Comparison of ENCODE assay signal across 8 cellular contexts in the genomic region with DNA sequence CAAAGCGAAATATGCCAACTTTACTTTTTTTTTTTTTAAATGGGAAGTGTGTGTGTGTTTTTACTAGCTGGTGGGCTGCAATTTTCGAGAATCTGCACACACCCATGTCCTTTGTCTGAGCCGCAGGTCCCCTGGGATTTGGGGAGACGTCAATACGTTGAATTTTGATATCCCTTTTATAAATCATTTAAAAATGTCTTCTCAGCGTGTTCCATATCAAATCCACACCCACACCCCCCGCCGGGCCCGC. TPM values are rescaled to one million over a fixed set of nuclear protein-coding genes. Genes with fewer than 3 reads are reported as not detected.
A peak's percentile ranks its signal among the peaks of the same experiment; 100 is the strongest.
DNase-seq lines count a peak whose midpoint lies in the region; ATAC-seq and TF ChIP-seq lines count a peak whose summit lies in the region.

No MANE protein-coding gene starts in this region.

- H3K4me3 ChIP-seq in AG09309 (ENCODE audit: control insufficient read depth, low read depth, low read length) (peak overlapping the region; percentile 84), tibial artery (peak overlapping the region; percentile 72 to 88)

- H3K27me3 ChIP-seq in tibial artery = no peaks in the 10 kb centered on the region

- ATAC-seq in HG02759 (IDR thresholded peaks at IDR 0.05; ENCODE audit: unreplicated experiment) = peak; percentile 3
- peak; percentile 13 for ATAC-seq in left colon

- no peak for DNase-seq in AG09309 (ENCODE audit: low read depth)
- peak; percentile 62 for DNase-seq in amniotic stem cell (lab: John Stamatoyannopoulos, UW)
- DNase-seq in left colon = no peak
- DNase-seq in tibial artery = no peak
- DNase-seq in NCI-H187 treated with DMSO at 0.1 percent for 48 hours (lab: John Stamatoyannopoulos, UW) = no peak
- DNase-seq in glomerular visceral epithelial cell (ENCODE audit: extremely low spot score) = no peak
- DNase-seq in NCI-H1436 (lab: John Stamatoyannopoulos, UW) = no peak

- H3K9me3 ChIP-seq in tibial artery = peaks cover 0 to 4% (median 0%) of the 10 kb centered on the region in 3 donors

- TF ChIP-seq CTCF in AG09309 (IDR thresholded peaks at IDR 0.05; ENCODE audit: control insufficient read depth, insufficient read depth, low read depth, low read length, missing control alignments) = no peak
- TF ChIP-seq CTCF in tibial artery (IDR thresholded peaks at IDR 0.05) = no peak

- H3K4me1 ChIP-seq in tibial artery = peaks cover 0 to 13% (median 12%) of the 10 kb centered on the region in 4 donors

- intact Hi-C loops in left colon (cut with DNase I, micrococcal nuclease) (no loop called here), tibial artery (cut with DNase I; ENCODE audit: low total_unique reads) (loop anchor here (2.0 kb wide), 1 partner anchor 18 kb away; the partner anchor contains the start of gene LUC7L2)

- H3K27ac ChIP-seq in tibial artery = peak overlapping the region; percentile 99 to 100

- H3K36me3 ChIP-seq in tibial artery = peaks cover 0 to 4% (median under 1%) of the 10 kb centered on the region in 3 donors

RNA-seq across cellular contexts. Expression of gene FMC1, which starts 0.4 kb away (rescaled TPM):
- 10 to 100 TPM; 18.8 to 23.5 TPM for total RNA-seq in left colon

RNA-seq across cellular contexts. Expression of gene LUC7L2, which starts 19.0 kb away (rescaled TPM):
- total RNA-seq in left colon = 10 to 100 TPM; 70.0 to 70.8 TPM
